ENCODE assay signal across 13 cellular contexts in genomic region chr1:23913212-23913880, GRCh38. TPM values are rescaled to one million over a fixed set of nuclear protein-coding genes. Genes with fewer than 3 reads are reported as not detected.
DNase-seq lines count a peak whose midpoint lies in the region; ATAC-seq and TF ChIP-seq lines count a peak whose summit lies in the region.
"Had no signal": no experiment of that assay in that cellular context is flagged by ENCODE, and none has a peak within 500 bp of the region (broad histone marks: within the 10 kb centered on the region; RNA-seq: fewer than 3 reads in every experiment).

CNR2 (minus strand) TSS chr1:23913362; CDS start chr1:23875617, 37,745 bp downstream.

- H3K9me3 ChIP-seq in HCT116 (ENCODE audit: control insufficient read depth in 1 of 2, insufficient read depth in 1 of 2, low read depth in 1 of 2, low read length in 2 of 2) = no peaks in the 10 kb centered on the region
- H3K9me3 ChIP-seq: gastrocnemius medialis, HAP-1, pancreas had no signal

- RAD21 ChIA-PET in HCT116 (lab: Charles Lee; ENCODE audit: low non-redundant PET in 1 of 2, low total read pairs in 2 of 2, uncharacterized antibody in 2 of 2, unreplicated experiment in 2 of 2) = no interaction called here

- peak within 1 kb of the TSS; percentile 82 to 90 (median 87) for H3K4me3 Mint-ChIP-seq in immature natural killer cell

- TF ChIP-seq CTCF in HCT116 (IDR thresholded peaks at IDR 0.05 in 2 of 3, conservative IDR thresholded peaks at IDR 0.05 in 1 of 3; ENCODE audit: borderline replicate concordance in 1 of 3, insufficient read depth in 1 of 3, low read depth in 2 of 3, low read length in 2 of 3) = no peak

- no peak for TF ChIP-seq POLR2A in HCT116 (IDR thresholded peaks at IDR 0.05; ENCODE audit: borderline replicate concordance, extremely low read depth, insufficient read depth, insufficient read length)

- ATAC-seq in HCT116 = no peak
- ATAC-seq: gastrocnemius medialis, left lobe of liver, pancreas had no signal

- no peak within 1 kb of the TSS for H3K9ac ChIP-seq in HCT116 (ENCODE audit: low read length)

- no peaks in the 10 kb centered on the region for H3K27me3 ChIP-seq in HCT116 (ENCODE audit: insufficient read depth, low read length)
- H3K27me3 ChIP-seq: gastrocnemius medialis, pancreas had no signal

- no peaks in the 10 kb centered on the region for H3K9me2 ChIP-seq in HCT116 (ENCODE audit: insufficient read depth)

- peaks cover 2 to 15% (median 8%) of the 10 kb centered on the region in 3 donors for H3K27me3 Mint-ChIP-seq in immature natural killer cell (ENCODE audit: low read depth in 3 of 3)

- H4K20me1 ChIP-seq in HCT116 (ENCODE audit: insufficient read depth) = no peaks in the 10 kb centered on the region

- H3K4me3 ChIP-seq in HCT116 (replicated peaks in 1 of 2; ENCODE audit: low read depth in 1 of 2, low read length in 2 of 2) = no peak within 1 kb of the TSS
- H3K4me3 ChIP-seq: gastrocnemius medialis, HAP-1, pancreas had no signal

- intact Hi-C loops in HCT116 (cut with micrococcal nuclease) = no loop called here

- no TSS peak for BruUV-seq in HCT116 (replicated peaks; lab: Mats Ljungman, UMichigan)

- no peaks in the 10 kb centered on the region for H3K9me3 Mint-ChIP-seq in immature natural killer cell

- POLR2A ChIA-PET in HCT116 (lab: Charles Lee) = no interaction called here

- H3K27ac ChIP-seq in HCT116 (ENCODE audit: low read depth, low read length) = no peak within 1 kb of the TSS
- H3K27ac ChIP-seq: gastrocnemius medialis, pancreas had no signal

- H3K4me2 ChIP-seq in HCT116 (ENCODE audit: low read length) = peak within 1 kb of the TSS; percentile 29; the same call in 1 of the 2 replicates

- H3K79me2 ChIP-seq in HCT116 (ENCODE audit: insufficient read depth, low read length) = no peaks in the 10 kb centered on the region

- H3K4me1 ChIP-seq in HCT116 (ENCODE audit: control insufficient read depth in 1 of 2, insufficient read depth in 2 of 2, low read length in 2 of 2) = peaks cover 8 to 24% of the 10 kb centered on the region in 2 experiments
- H3K4me1 ChIP-seq: gastrocnemius medialis, HAP-1, pancreas had no signal

- no peak for TF ChIP-seq RAD21 in HCT116 (IDR thresholded peaks at IDR 0.05; ENCODE audit: low read depth)

- H3K4me1 Mint-ChIP-seq in immature natural killer cell = peaks cover 66 to 79% of the 10 kb centered on the region in 2 donors

- no peaks in the 10 kb centered on the region for H3K36me3 ChIP-seq in HCT116 (ENCODE audit: control insufficient read depth in 1 of 2, insufficient read depth in 2 of 2, low read length in 2 of 2)
- H3K36me3 ChIP-seq: gastrocnemius medialis, HAP-1, pancreas had no signal

- peak within 1 kb of the TSS; percentile 27 to 92 (median 86) for H3K27ac Mint-ChIP-seq in immature natural killer cell

- H2AFZ ChIP-seq in HCT116 (ENCODE audit: low read depth, low read length, poor library complexity, severe bottlenecking) = no peak within 1 kb of the TSS

- peaks cover 0 to 3% (median 0%) of the 10 kb centered on the region in 3 donors for H3K36me3 Mint-ChIP-seq in immature natural killer cell

- CTCF ChIA-PET in HCT116 (lab: Charles Lee) = interaction anchor here (0.6 kb wide), 1 partner anchor 135 kb away, joined by 3 read pairs; the partner anchor contains the start of gene PITHD1

- DNase-seq in GDM1 (lab: John Stamatoyannopoulos, UW) (peak; percentile 73), HCT116 (ENCODE audit: low read depth, low spot score) (no peak), SKM-1 (lab: John Stamatoyannopoulos, UW; ENCODE audit: unreplicated experiment) (peak; percentile 33), immature natural killer cell (peak; percentile 41 to 57 (median 44)), GM03348 (ENCODE audit: low spot score) (no peak), NCI-H69 (lab: John Stamatoyannopoulos, UW) (no peak), cerebellar cortex (ENCODE audit: low spot score) (no peak), DMS 273 treated with DMSO at 0.1 percent for 48 hours (lab: John Stamatoyannopoulos, UW) (no peak)
- DNase-seq: gastrocnemius medialis, pancreas had no signal

TF ChIP-seq in HCT116, 20 proteins besides CTCF, POLR2A, EP300 and RAD21:
- no peak for TF ChIP-seq CBX3 (IDR thresholded peaks at IDR 0.05; ENCODE audit: low read depth)
- no peak for TF ChIP-seq ZNF274 (IDR thresholded peaks at IDR 0.05; ENCODE audit: low read depth, low read length)
- no peak for TF ChIP-seq YY1 (IDR thresholded peaks at IDR 0.05; ENCODE audit: extremely low read depth, insufficient replicate concordance, low read depth, low read length)
- no peak for TF ChIP-seq SRF (IDR thresholded peaks at IDR 0.05; ENCODE audit: low read depth)
- TF ChIP-seq ELF1 (IDR thresholded peaks at IDR 0.05; ENCODE audit: borderline replicate concordance, low read depth) = no peak
- no peak for TF ChIP-seq TCF7L2 (IDR thresholded peaks at IDR 0.05; ENCODE audit: borderline replicate concordance, extremely low read depth, insufficient read depth, insufficient read length)
TF ChIP-seq in HCT116: peak in this region for 0.

RNA-seq across cellular contexts. Expression of gene CNR2, which starts in this region (rescaled TPM):
- total RNA-seq in HCT116 (2021; ENCODE audit: unreplicated experiment) = 0.05 TPM
- polyA plus RNA-seq in HCT116 (2012) = 0.03 TPM in 1 of 2 replicates, not detected in the other
- polyA plus RNA-seq in immature natural killer cell = 10 to 100 TPM in 1 of 3 donors, 1 to 10 TPM in 2; 7.4 to 10.7 (median 9.5) TPM
- total RNA-seq: dermis microvascular lymphatic vessel endothelial cell, gastrocnemius medialis, left lobe of liver, pancreas had no signal
- polyA plus RNA-seq: pancreas had no signal

Comparison
In these comparisons a context has a peak if more than half of its experiments do, and no peak if none do; other contexts are left out.
1. DNase-seq: peak in GDM1 (single experiment), SKM-1 (single experiment) and immature natural killer cell (3 of 3); none in HCT116 (single experiment), GM03348 (single experiment), NCI-H69 (single experiment), cerebellar cortex (single experiment) and DMS 273 treated with DMSO at 0.1 percent for 48 hours (single experiment).